ENCODE assay signal across 12 cellular contexts in the genomic region with DNA sequence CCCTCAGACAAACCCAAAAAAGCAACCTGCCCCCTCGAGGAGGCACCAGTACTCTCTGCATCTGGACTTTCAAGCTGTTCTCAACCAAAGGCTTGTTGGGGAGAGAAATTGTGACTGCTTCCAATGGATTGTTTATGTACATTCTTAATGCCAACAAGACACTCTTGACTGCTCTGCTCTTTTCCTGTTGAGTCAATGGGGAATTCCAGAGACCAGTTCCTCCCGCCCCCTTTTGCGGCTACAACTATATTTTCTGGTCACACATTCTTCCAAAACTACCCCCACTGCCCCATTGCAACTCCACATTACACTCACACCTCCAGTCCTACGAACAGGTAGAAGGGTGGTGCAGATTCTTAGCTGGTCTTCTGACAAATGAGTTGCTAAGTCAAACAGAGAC.
DNase-seq lines count a peak whose midpoint lies in the region; ATAC-seq and TF ChIP-seq lines count a peak whose summit lies in the region.
"Had no signal": no experiment of that assay in that cellular context is flagged by ENCODE, and none has a peak within 500 bp of the region (broad histone marks: within the 10 kb centered on the region; RNA-seq: fewer than 3 reads in every experiment).

No MANE protein-coding gene starts in this region.

- no peak overlapping the region for H3K4me3 ChIP-seq in breast epithelium
- no peak overlapping the region for H3K4me3 ChIP-seq in PC-9
- H3K4me3 ChIP-seq in adrenal gland = no peak overlapping the region
- no peak overlapping the region for H3K4me3 ChIP-seq in tibial nerve
- H3K4me3 ChIP-seq: BLaER1, coronary artery had no signal

- TF ChIP-seq POLR2A in breast epithelium (IDR thresholded peaks at IDR 0.05) = no peak
- TF ChIP-seq POLR2A in adrenal gland (IDR thresholded peaks at IDR 0.05) = no peak
- TF ChIP-seq POLR2A in tibial nerve (IDR thresholded peaks at IDR 0.05) = no peak

- no peaks in the 10 kb centered on the region for H3K36me3 Mint-ChIP-seq in MCF 10A (ENCODE audit: insufficient read depth, unreplicated experiment)
- H3K36me3 Mint-ChIP-seq: naive thymus-derived CD4-positive, alpha-beta T cell had no signal

- peaks cover 93% of the 10 kb centered on the region for H3K27me3 Mint-ChIP-seq in MCF 10A (ENCODE audit: insufficient read depth, unreplicated experiment)

- no peak overlapping the region for H3K4me2 ChIP-seq in PC-9
- H3K4me2 ChIP-seq: BLaER1 had no signal

- H3K27ac Mint-ChIP-seq in MCF 10A (ENCODE audit: low read depth, unreplicated experiment) = no peak overlapping the region

- H3K4me1 ChIP-seq in breast epithelium (no peaks in the 10 kb centered on the region), PC-9 (replicated peaks; ENCODE audit: insufficient read depth) (no peaks in the 10 kb centered on the region), adrenal gland (replicated peaks in 1 of 2) (no peaks in the 10 kb centered on the region), tibial nerve (no peaks in the 10 kb centered on the region)

- H3K27ac ChIP-seq in breast epithelium = no peak overlapping the region
- H3K27ac ChIP-seq in PC-9 = no peak overlapping the region
- no peak overlapping the region for H3K27ac ChIP-seq in adrenal gland
- H3K27ac ChIP-seq in tibial nerve = no peak overlapping the region
- H3K27ac ChIP-seq: BLaER1, coronary artery had no signal

- no peaks in the 10 kb centered on the region for H3K9me3 ChIP-seq in breast epithelium
- H3K9me3 ChIP-seq in PC-9 (ENCODE audit: insufficient read depth, low read depth) = no peaks in the 10 kb centered on the region
- no peaks in the 10 kb centered on the region for H3K9me3 ChIP-seq in adrenal gland (replicated peaks in 1 of 3)
- H3K9me3 ChIP-seq in tibial nerve = peaks cover 0 to 12% (median 0%) of the 10 kb centered on the region in 4 donors
- H3K9me3 ChIP-seq: BLaER1 had no signal

- no peak overlapping the region for H2AFZ ChIP-seq in PC-9

- CTCF ChIA-PET in MCF 10A (lab: Yijun Ruan, JAX) (no interaction called here), PC-9 (lab: Charles Lee) (no interaction called here)

- H3K36me3 ChIP-seq in breast epithelium (no peaks in the 10 kb centered on the region), PC-9 (ENCODE audit: low read depth) (no peaks in the 10 kb centered on the region), adrenal gland (replicated peaks in 1 of 2) (no peaks in the 10 kb centered on the region), tibial nerve (no peaks in the 10 kb centered on the region)
- H3K36me3 ChIP-seq: BLaER1 had no signal

- no peaks in the 10 kb centered on the region for H4K20me1 ChIP-seq in PC-9 (ENCODE audit: insufficient read depth)
- H4K20me1 ChIP-seq: BLaER1 had no signal

- no peaks in the 10 kb centered on the region for H3K27me3 ChIP-seq in breast epithelium
- H3K27me3 ChIP-seq in PC-9 (ENCODE audit: insufficient read depth, low read depth) = peaks cover 99% of the 10 kb centered on the region
- H3K27me3 ChIP-seq in adrenal gland = no peaks in the 10 kb centered on the region
- H3K27me3 ChIP-seq in tibial nerve = peaks cover 0 to 7% of the 10 kb centered on the region in 2 donors
- H3K27me3 ChIP-seq: BLaER1 had no signal

- intact Hi-C loops in MCF 10A (cut with micrococcal nuclease) = loop anchor here (10.0 kb wide), 1 partner anchor 185 kb away; no protein-coding TSS in a partner anchor
- intact Hi-C loops in breast epithelium (cut with DNase I; ENCODE audit: low total_unique reads) = no loop called here
- intact Hi-C loops in PC-9 (cut with micrococcal nuclease; ENCODE audit: unreplicated experiment) = no loop called here
- intact Hi-C loops in adrenal gland (cut with DNase I) = no loop called here

- TF ChIP-seq CTCF in MCF 10A (IDR thresholded peaks at IDR 0.05; ENCODE audit: unreplicated experiment) (no peak), breast epithelium (IDR thresholded peaks at IDR 0.05) (no peak), PC-9 (conservative IDR thresholded peaks at IDR 0.05) (no peak), adrenal gland (IDR thresholded peaks at IDR 0.05) (no peak), tibial nerve (IDR thresholded peaks at IDR 0.05) (no peak)

- DNase-seq in MCF 10A (ENCODE audit: unreplicated experiment) (peak; percentile 17), breast epithelium (ENCODE audit: low spot score in 2 of 2) (no peak), astrocyte of the hippocampus (ENCODE audit: low read depth, low spot score) (peak; percentile 22), PC-9 (no peak), adrenal gland (no peak), tibial nerve (ENCODE audit: low spot score in 2 of 2) (no peak)
- DNase-seq in stimulated activated CD8-positive, alpha-beta memory T cell treated with anti-CD3 and anti-CD28 coated beads, Interleukin-4, amount 100 ng/mL, for 48 hours = peak; percentile 40
- DNase-seq: NCI-H2171 had no signal

- H3K9me3 Mint-ChIP-seq in MCF 10A (ENCODE audit: unreplicated experiment) = no peaks in the 10 kb centered on the region

- H3K4me1 Mint-ChIP-seq in MCF 10A (ENCODE audit: insufficient read depth, unreplicated experiment) = peaks cover 6% of the 10 kb centered on the region

- H3K9me2 ChIP-seq in PC-9 (ENCODE audit: insufficient read depth) = no peaks in the 10 kb centered on the region

- no peak for TF ChIP-seq EP300 in tibial nerve (IDR thresholded peaks at IDR 0.05)

- 62 to 72% (median 70%) methylated on average over 4 of the region's 4 CpGs for WGBS in adrenal gland, 4 donors
- 72 to 74% methylated on average over 4 of the region's 4 CpGs for WGBS in tibial nerve, 2 donors

- H3K79me2 ChIP-seq in PC-9 (ENCODE audit: low read depth) = no peaks in the 10 kb centered on the region

- no peaks in the 10 kb centered on the region for H3F3A ChIP-seq in PC-9 (ENCODE audit: insufficient read depth, low read depth)

- H3K4me3 Mint-ChIP-seq in MCF 10A (ENCODE audit: unreplicated experiment) = no peak overlapping the region

- POLR2A ChIA-PET in MCF 10A (lab: Yijun Ruan, JAX) (no interaction called here), PC-9 (lab: Charles Lee; ENCODE audit: unreplicated experiment) (no interaction called here)

- BruUV-seq in MCF 10A (replicated peaks; lab: Mats Ljungman, UMichigan) (no TSS peak), PC-9 (replicated peaks; lab: Mats Ljungman, UMichigan) (no TSS peak)

- peak; percentile 52 for ATAC-seq in HG02759 (IDR thresholded peaks at IDR 0.05; ENCODE audit: unreplicated experiment)
- ATAC-seq: naive thymus-derived CD4-positive, alpha-beta T cell had no signal

Comparison
In these comparisons a context has a peak if more than half of its experiments do, and no peak if none do; other contexts are left out.
1. DNase-seq: peak in MCF 10A (single experiment), astrocyte of the hippocampus (single experiment) and stimulated activated CD8-positive, alpha-beta memory T cell treated with anti-CD3 and anti-CD28 coated beads, Interleukin-4, amount 100 ng/mL, for 48 hours (single experiment); none in breast epithelium (0 of 2), PC-9 (0 of 2), adrenal gland (0 of 7) and tibial nerve (0 of 2).